Comparison of ENCODE assay signal across 4 cellular contexts in the genomic region with DNA sequence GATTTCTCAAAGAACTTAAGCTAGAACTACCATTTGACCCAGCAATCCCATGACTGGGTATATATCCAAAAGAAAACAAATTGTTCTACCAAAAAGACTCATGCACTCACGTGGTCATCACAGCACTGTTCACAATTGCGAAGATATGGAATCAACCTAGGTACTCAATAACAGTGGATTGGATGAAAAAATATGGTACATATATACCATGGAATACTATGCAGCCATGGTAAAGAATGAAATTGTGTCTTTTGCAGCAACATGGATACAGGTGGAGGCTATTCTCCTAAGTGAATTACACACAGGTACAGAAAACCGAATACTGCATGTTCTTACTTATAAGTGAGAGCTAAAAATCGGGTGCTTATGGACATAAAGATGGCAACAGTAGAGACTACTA.
"Had no signal": no experiment of that assay in that cellular context is flagged by ENCODE, and none has a peak within 500 bp of the region (broad histone marks: within the 10 kb centered on the region; RNA-seq: fewer than 3 reads in every experiment).

No MANE protein-coding gene starts in this region.

- H3K4me2 ChIP-seq: GM23338 had no signal

- H2AFZ ChIP-seq: GM23338 had no signal

- DNase-seq: H9, HCEC 1CT, IMR-90 had no signal

- H3K4me3 ChIP-seq: GM23338 had no signal

- H3K4me3 Mint-ChIP-seq: GM23338, H9 had no signal

- H3K27ac Mint-ChIP-seq: GM23338, H9 had no signal

- ATAC-seq: GM23338 had no signal

- H3K4me1 Mint-ChIP-seq: GM23338, H9 had no signal
